23 cellular contexts compared by ENCODE assay signal in the genomic region with DNA sequence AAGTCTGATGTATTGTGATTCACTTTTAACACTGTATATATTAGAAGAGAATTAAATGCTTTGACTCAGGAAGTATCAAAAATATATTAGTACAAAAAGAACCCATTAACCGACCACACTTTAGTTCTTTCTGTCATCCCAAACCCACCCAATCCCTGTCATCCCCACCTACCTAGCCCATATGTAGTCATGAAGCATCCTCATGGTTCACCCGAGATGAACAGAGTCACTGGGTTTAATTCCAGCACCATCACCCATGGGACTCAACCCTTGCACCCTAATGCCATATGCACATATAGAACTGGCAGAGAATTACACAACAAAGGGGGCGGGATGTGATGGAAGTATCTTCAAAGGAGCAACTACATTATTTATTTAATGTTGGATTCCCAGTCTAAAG.
"Had no signal": no experiment of that assay in that cellular context is flagged by ENCODE, and none has a peak within 500 bp of the region (broad histone marks: within the 10 kb centered on the region; RNA-seq: fewer than 3 reads in every experiment).

No MANE protein-coding gene starts in this region.

- H3K4me3 ChIP-seq: pancreas, prostate gland, right lobe of liver, sigmoid colon, stomach, thoracic aorta, thyroid gland, tibial nerve, upper lobe of left lung, vagina had no signal

- FAIRE-seq: pancreas, small intestine, urothelium cell line had no signal

- H3K9me3 ChIP-seq: neutrophil, pancreas, prostate gland, right lobe of liver, sigmoid colon, stomach, thoracic aorta, thyroid gland, tibial nerve, upper lobe of left lung, vagina had no signal

- H3K4me1 ChIP-seq: pancreas, prostate gland, right lobe of liver, sigmoid colon, stomach, upper lobe of left lung, vagina had no signal

- DNase-seq: naive thymus-derived CD8-positive, alpha-beta T cell; nephron progenitor cell; pancreas; right cardiac atrium; right lobe of liver; sigmoid colon; small intestine; stimulated activated CD4-positive, alpha-beta T cell treated with anti-CD3 and anti-CD28 coated beads, Interleukin-15, amount 100 ng/mL, for 24 hours; stimulated activated CD4-positive, alpha-beta T cell treated with anti-CD3 and anti-CD28 coated beads, Interleukin-2, amount 100 ng/mL, for 24 hours; stimulated activated CD4-positive, alpha-beta T cell treated with anti-CD3 and anti-CD28 coated beads, Interleukin-2, amount 100 ng/mL, for 48 hours; stimulated activated CD4-positive, alpha-beta T cell treated with anti-CD3 and anti-CD28 coated beads, Interleukin-4, amount 100 ng/mL, for 24 hours; stimulated activated naive B cell treated with anti-CD40 and anti-IgM and Interleukin-4, amounts not matched to agents 10 μg/mL and 1 μg/mL and 100 μg/mL, for 72 hours; stimulated activated naive CD4-positive, alpha-beta T cell treated with Interleukin-2 at 50 U/mL for 16 hours; stomach; thyroid gland; trophoblast cell; upper lobe of left lung had no signal

- H3K36me3 ChIP-seq: neutrophil, pancreas, prostate gland, right lobe of liver, sigmoid colon, stomach, thoracic aorta, thyroid gland, tibial nerve, upper lobe of left lung, vagina had no signal

- H3K27ac ChIP-seq: neutrophil, pancreas, prostate gland, right lobe of liver, sigmoid colon, stomach, thoracic aorta, thyroid gland, tibial nerve, upper lobe of left lung, vagina had no signal

- H3K27me3 ChIP-seq: neutrophil, pancreas, right lobe of liver, sigmoid colon, stomach, thyroid gland, tibial nerve, upper lobe of left lung, vagina had no signal
